In genomic region chr22:33897621-33897910, GRCh38 we compare ENCODE assay signal across 21 cellular contexts. TPM values are rescaled to one million over a fixed set of nuclear protein-coding genes. Genes with fewer than 3 reads are reported as not detected.
A peak's percentile ranks its signal among the peaks of the same experiment; 100 is the strongest.
DNase-seq lines count a peak whose midpoint lies in the region; ATAC-seq and TF ChIP-seq lines count a peak whose summit lies in the region.
"Had no signal": no experiment of that assay in that cellular context is flagged by ENCODE, and none has a peak within 500 bp of the region (broad histone marks: within the 10 kb centered on the region; RNA-seq: fewer than 3 reads in every experiment).

No MANE protein-coding gene starts in this region.

- peaks cover 7% of the 10 kb centered on the region for H3K9me3 Mint-ChIP-seq in WTC11
- peaks cover 3% of the 10 kb centered on the region for H3K9me3 Mint-ChIP-seq in progenitor cell of endocrine pancreas (ENCODE audit: low read depth)
- H3K9me3 Mint-ChIP-seq: activated naive CD4-positive, alpha-beta T cell treated with anti-CD3 and anti-CD28 coated beads for 36 hours had no signal

- TF ChIP-seq CTCF in WTC11 (IDR thresholded peaks at IDR 0.05) (no peak), progenitor cell of endocrine pancreas (IDR thresholded peaks at IDR 0.05; ENCODE audit: unreplicated experiment) (no peak)

- H3K4me3 Mint-ChIP-seq in WTC11 (peak overlapping the region; percentile 53), progenitor cell of endocrine pancreas (ENCODE audit: low read depth) (peak overlapping the region; percentile 12)
- H3K4me3 Mint-ChIP-seq: activated naive CD4-positive, alpha-beta T cell treated with anti-CD3 and anti-CD28 coated beads for 36 hours; CD4-positive, alpha-beta memory T cell; dendritic cell treated with granulocyte-macrophage colony-stimulating factor and Interleukin-4, amounts not matched to agents 40 ng/mL and 50 ng/mL, for 4 days; type B pancreatic cell had no signal

- H3K27ac Mint-ChIP-seq in WTC11: peak overlapping the region; percentile 99
- H3K27ac Mint-ChIP-seq in progenitor cell of endocrine pancreas: peak overlapping the region; percentile 56
- H3K27ac Mint-ChIP-seq: activated naive CD4-positive, alpha-beta T cell treated with anti-CD3 and anti-CD28 coated beads for 36 hours; CD4-positive, alpha-beta memory T cell; dendritic cell treated with granulocyte-macrophage colony-stimulating factor and Interleukin-4, amounts not matched to agents 40 ng/mL and 50 ng/mL, for 4 days; type B pancreatic cell had no signal

- POLR2A ChIA-PET in WTC11 (lab: Charles Lee): interaction anchor here (1.1 to 1.7 kb wide), 2 partner anchors 11 to 24 kb away, joined by 3 to 13 read pairs; no protein-coding TSS in a partner anchor

- H3K27me3 Mint-ChIP-seq in WTC11 (ENCODE audit: low read depth) (no peaks in the 10 kb centered on the region), progenitor cell of endocrine pancreas (no peaks in the 10 kb centered on the region)
- H3K27me3 Mint-ChIP-seq: dendritic cell treated with granulocyte-macrophage colony-stimulating factor and Interleukin-4, amounts not matched to agents 40 ng/mL and 50 ng/mL, for 4 days; type B pancreatic cell had no signal

- peaks cover 12% of the 10 kb centered on the region for H3K36me3 Mint-ChIP-seq in WTC11
- H3K36me3 Mint-ChIP-seq in progenitor cell of endocrine pancreas (ENCODE audit: insufficient read depth): peaks cover 11% of the 10 kb centered on the region
- H3K36me3 Mint-ChIP-seq: CD4-positive, alpha-beta memory T cell had no signal

- ATAC-seq in WTC11 (no peak), HG03280 (IDR thresholded peaks at IDR 0.05; ENCODE audit: unreplicated experiment) (no peak), HG02973 (IDR thresholded peaks at IDR 0.05; ENCODE audit: unreplicated experiment) (no peak), GM18909 (IDR thresholded peaks at IDR 0.05; ENCODE audit: poor library complexity, unreplicated experiment) (no peak)

- DNase-seq in NCI-H2107 treated with DMSO at 0.1 percent for 48 hours (lab: John Stamatoyannopoulos, UW; ENCODE audit: unreplicated experiment) (peak; percentile 20), NCI-H2107 (lab: John Stamatoyannopoulos, UW) (no peak), NCI-H1105 treated with DMSO at 0.1 percent for 48 hours (lab: John Stamatoyannopoulos, UW) (peak; percentile 88), WTC11 (ENCODE audit: low spot score) (no peak), progenitor cell of endocrine pancreas (ENCODE audit: low spot score, unreplicated experiment) (no peak)
- DNase-seq: activated CD4-positive, alpha-beta T cell treated with anti-CD3 and anti-CD28 coated beads for 1 hour; activated CD8-positive, alpha-beta memory T cell treated with anti-CD3 and anti-CD28 coated beads, Interleukin-2, amount 50 U/mL, for 48 hours; activated naive CD4-positive, alpha-beta T cell treated with anti-CD3 and anti-CD28 coated beads for 36 hours; CD4-positive, alpha-beta memory T cell; erythroblast; KBM-7; kidney; NCI-H1930; NK-92 treated with Interleukin-12 subunit alpha and Interleukin-12 subunit beta, amount 100 ng/mL, for 24 hours; SHP77; T-helper 2 cell had no signal

- CTCF ChIA-PET in WTC11 (lab: Charles Lee): interaction anchor here (0.9 to 1.5 kb wide), 6 partner anchors 16 to 68 kb away, joined by 3 to 12 read pairs (median 4); no protein-coding TSS in a partner anchor

- H3K4me1 Mint-ChIP-seq in WTC11: peaks cover 96% of the 10 kb centered on the region
- peaks cover 67% of the 10 kb centered on the region for H3K4me1 Mint-ChIP-seq in progenitor cell of endocrine pancreas (ENCODE audit: low read depth)
- H3K4me1 Mint-ChIP-seq: CD4-positive, alpha-beta memory T cell had no signal

TF ChIP-seq in WTC11, 78 proteins besides CTCF, POLR2A, EP300 and RAD21:
- TF ChIP-seq ZNF232 (CRISPR knock-in tag; IDR thresholded peaks at IDR 0.05) (no peak), SMAD4 (CRISPR knock-in tag; IDR thresholded peaks at IDR 0.05) (no peak), JAZF1 (CRISPR knock-in tag; IDR thresholded peaks at IDR 0.05) (no peak), CBFB (CRISPR knock-in tag; IDR thresholded peaks at IDR 0.05; ENCODE audit: low read depth) (no peak), ATF1 (CRISPR knock-in tag; IDR thresholded peaks at IDR 0.05) (no peak), CREM (CRISPR knock-in tag; IDR thresholded peaks at IDR 0.05) (no peak), ZBTB43 (CRISPR knock-in tag; IDR thresholded peaks at IDR 0.05) (no peak), TP53 (CRISPR knock-in tag; IDR thresholded peaks at IDR 0.05) (no peak), FOXK1 (CRISPR knock-in tag; IDR thresholded peaks at IDR 0.05) (no peak), JUN (CRISPR knock-in tag; IDR thresholded peaks at IDR 0.05) (no peak), NR3C1 (CRISPR knock-in tag; conservative IDR thresholded peaks at IDR 0.05; ENCODE audit: low read depth) (no peak), ESRRA (CRISPR knock-in tag; IDR thresholded peaks at IDR 0.05; ENCODE audit: borderline replicate concordance) (no peak), PREB (CRISPR knock-in tag; IDR thresholded peaks at IDR 0.05; ENCODE audit: borderline replicate concordance) (no peak), ZNF219 (CRISPR knock-in tag; IDR thresholded peaks at IDR 0.05; ENCODE audit: borderline replicate concordance) (no peak), TEAD4 (CRISPR knock-in tag; IDR thresholded peaks at IDR 0.05) (no peak), AR (CRISPR knock-in tag; IDR thresholded peaks at IDR 0.05) (no peak), IRF1 (CRISPR knock-in tag; IDR thresholded peaks at IDR 0.05) (no peak)
- TF ChIP-seq, protein P1, sequence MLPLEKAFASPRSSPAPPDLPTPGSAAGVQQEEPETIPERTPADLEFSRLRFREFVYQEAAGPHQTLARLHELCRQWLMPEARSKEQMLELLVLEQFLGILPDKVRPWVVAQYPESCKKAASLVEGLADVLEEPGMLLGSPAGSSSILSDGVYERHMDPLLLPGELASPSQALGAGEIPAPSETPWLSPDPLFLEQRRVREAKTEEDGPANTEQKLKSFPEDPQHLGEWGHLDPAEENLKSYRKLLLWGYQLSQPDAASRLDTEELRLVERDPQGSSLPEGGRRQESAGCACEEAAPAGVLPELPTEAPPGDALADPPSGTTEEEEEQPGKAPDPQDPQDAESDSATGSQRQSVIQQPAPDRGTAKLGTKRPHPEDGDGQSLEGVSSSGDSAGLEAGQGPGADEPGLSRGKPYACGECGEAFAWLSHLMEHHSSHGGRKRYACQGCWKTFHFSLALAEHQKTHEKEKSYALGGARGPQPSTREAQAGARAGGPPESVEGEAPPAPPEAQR (CRISPR knock-in tag; IDR thresholded peaks at IDR 0.05): no peak

RNA-seq across cellular contexts. Expression of gene LARGE1, which starts 22.7 kb away (rescaled TPM):
- total RNA-seq in WTC11 (2021) (62.4 to 72.6 TPM (median 68.8 TPM) in 3 replicates), progenitor cell of endocrine pancreas (166 and 195 TPM in 2 replicates)

Comparison
In these comparisons a context has a peak if more than half of its experiments do, and no peak if none do; other contexts are left out.
1. DNase-seq: peak in NCI-H2107 treated with DMSO at 0.1 percent for 48 hours (single experiment) and NCI-H1105 treated with DMSO at 0.1 percent for 48 hours (single experiment); none in NCI-H2107 (single experiment), WTC11 (single experiment) and progenitor cell of endocrine pancreas (single experiment).